ENCODE assay signal across 2 cellular contexts in the genomic region with DNA sequence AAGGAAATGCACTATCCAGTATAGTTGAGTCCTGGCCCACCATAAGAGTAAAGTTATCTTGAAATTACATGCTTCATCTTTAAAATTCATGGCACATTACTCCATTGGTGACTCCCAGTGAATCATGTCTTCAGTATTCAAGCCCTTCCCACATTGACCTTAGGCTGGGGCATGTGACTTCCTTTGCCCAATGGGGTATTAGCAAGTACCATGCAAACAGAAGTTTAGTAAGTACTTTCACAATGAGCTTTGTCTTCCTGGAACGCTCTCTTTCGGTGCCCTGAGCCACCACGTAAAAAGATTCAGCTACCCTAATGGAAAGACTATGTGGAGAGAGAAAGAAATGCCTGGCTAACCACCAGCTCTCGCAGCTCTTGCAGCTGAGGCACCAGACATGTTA.
TF ChIP-seq lines count a peak whose summit lies in the region.

No MANE protein-coding gene starts in this region.

TF ChIP-seq in SK-N-SH, 30 proteins besides CTCF, POLR2A, EP300 and RAD21 (continued from another document):
- TF ChIP-seq, protein P1, sequence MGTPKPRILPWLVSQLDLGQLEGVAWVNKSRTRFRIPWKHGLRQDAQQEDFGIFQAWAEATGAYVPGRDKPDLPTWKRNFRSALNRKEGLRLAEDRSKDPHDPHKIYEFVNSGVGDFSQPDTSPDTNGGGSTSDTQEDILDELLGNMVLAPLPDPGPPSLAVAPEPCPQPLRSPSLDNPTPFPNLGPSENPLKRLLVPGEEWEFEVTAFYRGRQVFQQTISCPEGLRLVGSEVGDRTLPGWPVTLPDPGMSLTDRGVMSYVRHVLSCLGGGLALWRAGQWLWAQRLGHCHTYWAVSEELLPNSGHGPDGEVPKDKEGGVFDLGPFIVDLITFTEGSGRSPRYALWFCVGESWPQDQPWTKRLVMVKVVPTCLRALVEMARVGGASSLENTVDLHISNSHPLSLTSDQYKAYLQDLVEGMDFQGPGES (IDR thresholded peaks at IDR 0.05; ENCODE audit: low read depth, low read length): no peak
- TF ChIP-seq, protein P2, sequence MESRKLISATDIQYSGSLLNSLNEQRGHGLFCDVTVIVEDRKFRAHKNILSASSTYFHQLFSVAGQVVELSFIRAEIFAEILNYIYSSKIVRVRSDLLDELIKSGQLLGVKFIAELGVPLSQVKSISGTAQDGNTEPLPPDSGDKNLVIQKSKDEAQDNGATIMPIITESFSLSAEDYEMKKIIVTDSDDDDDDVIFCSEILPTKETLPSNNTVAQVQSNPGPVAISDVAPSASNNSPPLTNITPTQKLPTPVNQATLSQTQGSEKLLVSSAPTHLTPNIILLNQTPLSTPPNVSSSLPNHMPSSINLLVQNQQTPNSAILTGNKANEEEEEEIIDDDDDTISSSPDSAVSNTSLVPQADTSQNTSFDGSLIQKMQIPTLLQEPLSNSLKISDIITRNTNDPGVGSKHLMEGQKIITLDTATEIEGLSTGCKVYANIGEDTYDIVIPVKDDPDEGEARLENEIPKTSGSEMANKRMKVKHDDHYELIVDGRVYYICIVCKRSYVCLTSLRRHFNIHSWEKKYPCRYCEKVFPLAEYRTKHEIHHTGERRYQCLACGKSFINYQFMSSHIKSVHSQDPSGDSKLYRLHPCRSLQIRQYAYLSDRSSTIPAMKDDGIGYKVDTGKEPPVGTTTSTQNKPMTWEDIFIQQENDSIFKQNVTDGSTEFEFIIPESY (IDR thresholded peaks at IDR 0.05; ENCODE audit: borderline replicate concordance, low read depth): no peak
- no peak for TF ChIP-seq GABPA (IDR thresholded peaks at IDR 0.05; ENCODE audit: low read depth)
- TF ChIP-seq, protein P3, sequence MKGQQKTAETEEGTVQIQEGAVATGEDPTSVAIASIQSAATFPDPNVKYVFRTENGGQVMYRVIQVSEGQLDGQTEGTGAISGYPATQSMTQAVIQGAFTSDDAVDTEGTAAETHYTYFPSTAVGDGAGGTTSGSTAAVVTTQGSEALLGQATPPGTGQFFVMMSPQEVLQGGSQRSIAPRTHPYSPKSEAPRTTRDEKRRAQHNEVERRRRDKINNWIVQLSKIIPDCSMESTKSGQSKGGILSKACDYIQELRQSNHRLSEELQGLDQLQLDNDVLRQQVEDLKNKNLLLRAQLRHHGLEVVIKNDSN (IDR thresholded peaks at IDR 0.05; ENCODE audit: borderline replicate concordance, low read depth): peak; percentile 26; the same call in 1 of the 2 replicates
- TF ChIP-seq TAF1 (IDR thresholded peaks at IDR 0.05; ENCODE audit: borderline replicate concordance, low read depth, low read length): no peak

TF ChIP-seq in SK-N-SH treated with all-trans-retinoic acid at 6 μM for 48 hours, 23 proteins besides CTCF, POLR2A, EP300 and RAD21 (continued from another document):
- TF ChIP-seq ARNTL (CRISPR knock-in tag; IDR thresholded peaks at IDR 0.05; ENCODE audit: borderline replicate concordance, low read depth): no peak
- TF ChIP-seq, protein P4, sequence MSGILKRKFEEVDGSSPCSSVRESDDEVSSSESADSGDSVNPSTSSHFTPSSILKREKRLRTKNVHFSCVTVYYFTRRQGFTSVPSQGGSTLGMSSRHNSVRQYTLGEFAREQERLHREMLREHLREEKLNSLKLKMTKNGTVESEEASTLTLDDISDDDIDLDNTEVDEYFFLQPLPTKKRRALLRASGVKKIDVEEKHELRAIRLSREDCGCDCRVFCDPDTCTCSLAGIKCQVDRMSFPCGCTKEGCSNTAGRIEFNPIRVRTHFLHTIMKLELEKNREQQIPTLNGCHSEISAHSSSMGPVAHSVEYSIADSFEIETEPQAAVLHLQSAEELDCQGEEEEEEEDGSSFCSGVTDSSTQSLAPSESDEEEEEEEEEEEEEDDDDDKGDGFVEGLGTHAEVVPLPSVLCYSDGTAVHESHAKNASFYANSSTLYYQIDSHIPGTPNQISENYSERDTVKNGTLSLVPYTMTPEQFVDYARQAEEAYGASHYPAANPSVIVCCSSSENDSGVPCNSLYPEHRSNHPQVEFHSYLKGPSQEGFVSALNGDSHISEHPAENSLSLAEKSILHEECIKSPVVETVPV (CRISPR knock-in tag; IDR thresholded peaks at IDR 0.05): no peak
